9 cellular contexts compared by ENCODE assay signal in the genomic region with DNA sequence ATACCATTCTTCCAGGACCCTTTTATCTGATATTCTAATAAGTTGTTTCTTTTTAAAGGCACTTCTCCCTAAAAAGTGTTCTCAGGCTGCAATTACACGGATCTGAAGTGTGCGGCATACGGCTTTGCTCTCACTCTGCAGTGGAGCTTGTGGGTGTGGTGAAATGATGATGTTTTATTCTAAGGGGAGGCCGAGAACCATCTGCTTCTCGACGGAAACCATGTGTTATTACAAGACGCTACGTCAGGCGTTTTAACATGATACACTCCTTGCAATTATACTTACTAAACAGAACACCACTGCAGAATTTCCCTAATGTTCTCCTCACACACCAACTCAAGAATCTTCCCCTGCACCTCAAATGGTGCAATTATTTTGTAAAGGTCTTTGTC. TPM values are rescaled to one million over a fixed set of nuclear protein-coding genes. Genes with fewer than 3 reads are reported as not detected.
DNase-seq lines count a peak whose midpoint lies in the region; ATAC-seq and TF ChIP-seq lines count a peak whose summit lies in the region.
"Had no signal": no experiment of that assay in that cellular context is flagged by ENCODE, and none has a peak within 500 bp of the region (broad histone marks: within the 10 kb centered on the region; RNA-seq: fewer than 3 reads in every experiment).

No MANE protein-coding gene starts in this region.

- H3K9me3 ChIP-seq in heart right ventricle, result no peaks in the 10 kb centered on the region
- no peaks in the 10 kb centered on the region for H3K9me3 ChIP-seq in right atrium auricular region
- H3K9me3 ChIP-seq in adipocyte (ENCODE audit: control insufficient read depth, low read length), result no peaks in the 10 kb centered on the region
- H3K9me3 ChIP-seq in sigmoid colon, result no peaks in the 10 kb centered on the region

- H3K27me3 ChIP-seq in heart right ventricle (peaks cover 0 to 27% (median 7%) of the 10 kb centered on the region in 7 donors), right atrium auricular region (no peaks in the 10 kb centered on the region), adipocyte (replicated peaks; ENCODE audit: control insufficient read depth, insufficient read depth, low read length) (peaks cover 57% of the 10 kb centered on the region), sigmoid colon (peaks cover 0 to 5% (median under 1%) of the 10 kb centered on the region in 3 donors)

- DNase-seq in heart right ventricle (no peak), right atrium auricular region (ENCODE audit: low spot score) (no peak), Kasumi-1 (lab: John Stamatoyannopoulos, UW) (peak; percentile 35 to 44), adipocyte (ENCODE audit: low read depth) (peak; percentile 29), sigmoid colon (peak; percentile 66), UCSD-AML1 (lab: John Stamatoyannopoulos, UW; ENCODE audit: unreplicated experiment) (no peak), GM20000 (ENCODE audit: low spot score) (no peak), HuH-7 (ENCODE audit: low spot score) (no peak)
- DNase-seq: SIG-M5 had no signal

- WGBS in heart right ventricle, 2 donors, result 59% methylated on average over 9 of the region's 9 CpGs
- WGBS in sigmoid colon, 2 donors, result 69 to 75% methylated on average over 9 of the region's 9 CpGs

- intact Hi-C loops in heart right ventricle (cut with DNase I) (loop anchor here (1.0 to 10.0 kb wide), 8 partner anchors 60 to 266 kb away; no protein-coding TSS in a partner anchor), sigmoid colon (cut with DNase I) (loop anchor here (1.0 kb wide), 1 partner anchor 265 kb away; no protein-coding TSS in a partner anchor)

- TF ChIP-seq POLR2A in sigmoid colon (IDR thresholded peaks at IDR 0.05), result no peak

- H3K4me3 ChIP-seq in heart right ventricle (peak overlapping the region in 1 of 10 donors; percentile 5), right atrium auricular region (no peak overlapping the region), adipocyte (ENCODE audit: low read length) (no peak overlapping the region), sigmoid colon (no peak overlapping the region)

- H3K9ac ChIP-seq in adipocyte (ENCODE audit: low read length), result no peak overlapping the region

- H3K36me3 ChIP-seq in heart right ventricle (no peaks in the 10 kb centered on the region), right atrium auricular region (no peaks in the 10 kb centered on the region), adipocyte (ENCODE audit: control insufficient read depth, insufficient read depth, low read length, severe bottlenecking) (no peaks in the 10 kb centered on the region), sigmoid colon (no peaks in the 10 kb centered on the region)

- H3K27ac ChIP-seq in heart right ventricle, result peak overlapping the region in 1 of 10 donors; percentile 49
- no peak overlapping the region for H3K27ac ChIP-seq in right atrium auricular region
- no peak overlapping the region for H3K27ac ChIP-seq in sigmoid colon

- H3K4me1 ChIP-seq in heart right ventricle (peaks cover 0 to 19% (median 0%) of the 10 kb centered on the region in 9 donors), right atrium auricular region (peaks cover 0 to 6% of the 10 kb centered on the region in 2 donors), adipocyte (ENCODE audit: control insufficient read depth, insufficient read depth, low read length) (no peaks in the 10 kb centered on the region), sigmoid colon (peaks cover 0 to 6% (median 0%) of the 10 kb centered on the region in 4 donors)

- TF ChIP-seq EP300 in sigmoid colon (IDR thresholded peaks at IDR 0.05), result no peak

- ATAC-seq in heart right ventricle, result peak in 7 of 8 donors; percentile 46 to 75 (median 66)

- TF ChIP-seq CTCF in heart right ventricle (IDR thresholded peaks at IDR 0.05) (no peak), right atrium auricular region (IDR thresholded peaks at IDR 0.05) (no peak), sigmoid colon (IDR thresholded peaks at IDR 0.05) (no peak), GM20000 (IDR thresholded peaks at IDR 0.05; ENCODE audit: extremely low read depth, missing control alignments) (no peak)

RNA-seq across cellular contexts. Expression of a gene that starts 34.9 kb away (rescaled TPM):
- total RNA-seq in heart right ventricle, result 10 to 100 TPM in 2 of 10 donors, 1 to 10 TPM in 8; 6.8 to 12.5 (median 9.3) TPM
- polyA plus RNA-seq in heart right ventricle, result 1 to 10 TPM; 7.6 to 9.9 TPM
- total RNA-seq in right atrium auricular region, result 1 to 10 TPM; 6.3 to 9.2 TPM
- 10 to 100 TPM; 11.1 to 14.7 (median 12.6) TPM for total RNA-seq in sigmoid colon
- 10 to 100 TPM; 15.6 to 25.9 (median 22.3) TPM for polyA plus RNA-seq in sigmoid colon

Comparison
In these comparisons a context has a peak if more than half of its experiments do, and no peak if none do; other contexts are left out.
1. DNase-seq: peak in Kasumi-1 (2 of 2), adipocyte (single experiment) and sigmoid colon (single experiment); none in heart right ventricle (0 of 2), right atrium auricular region (single experiment), UCSD-AML1 (single experiment), GM20000 (single experiment) and HuH-7 (single experiment).